8 cellular contexts compared by ENCODE assay signal in genomic region chr1:243848165-243849088, GRCh38. TPM values are rescaled to one million over a fixed set of nuclear protein-coding genes. Genes with fewer than 3 reads are reported as not detected.
DNase-seq lines count a peak whose midpoint lies in the region; ATAC-seq, FAIRE-seq and TF ChIP-seq lines count a peak whose summit lies in the region.

No MANE protein-coding gene starts in this region.

- no peaks in the 10 kb centered on the region for H3K36me3 ChIP-seq in SJCRH30
- no peaks in the 10 kb centered on the region for H3K36me3 ChIP-seq in gastrocnemius medialis

- ATAC-seq in gastrocnemius medialis (no peak), HG02884 (IDR thresholded peaks at IDR 0.05; ENCODE audit: unreplicated experiment) (no peak), HG03571 (IDR thresholded peaks at IDR 0.05; ENCODE audit: unreplicated experiment) (no peak), HG03097 (IDR thresholded peaks at IDR 0.05; ENCODE audit: low FRiP score, unreplicated experiment) (no peak)

- peak; percentile 18 for FAIRE-seq in GM18507 (lab: Jason Lieb, UNC)

- intact Hi-C loops in gastrocnemius medialis (cut with DNase I; ENCODE audit: low total_unique reads) = no loop called here

- in situ Hi-C loops in gastrocnemius medialis (cut with MboI; ENCODE audit: low sequenced_read_pairs in 4 of 4) = no loop called here

- peak overlapping the region; percentile 71 for H3K27ac ChIP-seq in SJCRH30
- peak overlapping the region; percentile 80 to 91 (median 88) for H3K27ac ChIP-seq in gastrocnemius medialis

- no peaks in the 10 kb centered on the region for H3K27me3 ChIP-seq in SJCRH30
- peaks cover 0 to 34% (median 10%) of the 10 kb centered on the region in 3 donors for H3K27me3 ChIP-seq in gastrocnemius medialis

- H3K9me3 ChIP-seq in SJCRH30 (replicated peaks) = no peaks in the 10 kb centered on the region
- H3K9me3 ChIP-seq in gastrocnemius medialis = no peaks in the 10 kb centered on the region

- DNase-seq in GM18507 (ENCODE audit: extremely low spot score, insufficient read length, low read depth) (no peak), SJCRH30 (peak in 1 of 2 experiments; percentile 4), fibroblast of villous mesenchyme (ENCODE audit: low read depth) (peak; percentile 6), gastrocnemius medialis (no peak)
- DNase-seq in stimulated activated CD4-positive, alpha-beta T cell treated with anti-CD3 and anti-CD28 coated beads, Interleukin-4, amount 100 ng/mL, for 1 hour = no peak

- TF ChIP-seq POLR2A in gastrocnemius medialis (IDR thresholded peaks at IDR 0.05) = no peak

- H3K4me1 ChIP-seq in SJCRH30 (peaks cover 2% of the 10 kb centered on the region; the same call in 1 of the 2 replicates), gastrocnemius medialis (no peaks in the 10 kb centered on the region)

- TF ChIP-seq CTCF in fibroblast of villous mesenchyme (IDR thresholded peaks at IDR 0.05; ENCODE audit: insufficient read depth, low read depth, low read length) = no peak
- TF ChIP-seq CTCF in gastrocnemius medialis (IDR thresholded peaks at IDR 0.05 in 4 of 5, conservative IDR thresholded peaks at IDR 0.05 in 1 of 5) = no peak

- H3K4me3 ChIP-seq in SJCRH30 = peak overlapping the region; percentile 69
- H3K4me3 ChIP-seq in fibroblast of villous mesenchyme (ENCODE audit: low read depth, low read length) = peak overlapping the region; percentile 71
- peak overlapping the region; percentile 71 to 81 (median 78) for H3K4me3 ChIP-seq in gastrocnemius medialis

RNA-seq across cellular contexts. Expression of gene AKT3, which starts 1.6 kb away (rescaled TPM):
- 32.7 and 40.4 TPM in 2 replicates for total RNA-seq in SJCRH30 (2014; rRNA removed; shearing (Covaris generic))
- 36.4 and 38.0 TPM in 2 replicates for total RNA-seq in fibroblast of villous mesenchyme
- 10 to 100 TPM in 3 of 4 donors, 1 to 10 TPM in 1; 8.5 to 16.0 (median 15.2) TPM for total RNA-seq in gastrocnemius medialis
